14 cellular contexts compared by ENCODE assay signal in the genomic region with DNA sequence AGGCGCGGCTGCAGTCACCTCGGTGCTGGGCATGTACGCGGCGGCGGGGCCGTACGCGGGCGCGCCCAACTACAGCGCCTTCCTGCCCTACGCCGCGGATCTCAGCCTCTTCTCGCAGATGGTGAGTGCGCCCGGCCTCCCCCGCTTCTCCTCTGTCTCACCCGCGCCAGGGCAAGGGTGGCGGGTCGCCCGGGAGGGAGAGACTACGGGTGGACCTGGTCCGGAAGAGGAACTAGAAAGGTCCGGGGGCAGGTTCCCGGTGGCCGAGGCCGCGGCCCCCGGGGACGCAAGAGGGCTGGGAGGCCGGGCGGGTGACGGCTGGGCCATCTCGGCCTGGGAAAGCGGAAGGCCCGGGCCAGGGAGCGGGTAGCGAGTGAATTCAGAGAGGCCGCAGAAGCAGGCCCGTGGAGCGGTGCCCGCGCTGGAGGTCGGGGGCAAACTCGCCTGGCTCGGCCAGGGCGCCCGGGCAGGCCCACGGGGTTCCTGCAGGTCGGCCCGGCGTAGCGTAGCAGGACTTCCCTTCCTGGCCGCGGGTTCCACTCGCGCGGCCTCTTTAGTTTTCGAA. TPM values are rescaled to one million over a fixed set of nuclear protein-coding genes. Genes with fewer than 3 reads are reported as not detected.
A peak's percentile ranks its signal among the peaks of the same experiment; 100 is the strongest.
DNase-seq lines count a peak whose midpoint lies in the region; ATAC-seq and TF ChIP-seq lines count a peak whose summit lies in the region.
"Had no signal": no experiment of that assay in that cellular context is flagged by ENCODE, and none has a peak within 500 bp of the region (broad histone marks: within the 10 kb centered on the region; RNA-seq: fewer than 3 reads in every experiment).

No MANE protein-coding gene starts in this region.

- WGBS in lower leg skin, 2 donors = 5% methylated on average over 26 to 47 of the region's 63 CpGs

- CTCF ChIA-PET in activated naive CD4-positive, alpha-beta T cell treated with anti-CD3 and anti-CD28 coated beads, Interleukin-2, amount 10 ng/mL, durations not matched to agents 7 days and 5 days (lab: Charles Lee) = no interaction called here
- CTCF ChIA-PET in activated naive CD4-positive, alpha-beta T cell treated with anti-CD3 and anti-CD28 coated beads for 36 hours (lab: Charles Lee) = no interaction called here
- CTCF ChIA-PET in MCF 10A (lab: Yijun Ruan, JAX) = no interaction called here

- no peak for TF ChIP-seq POLR2A in lower leg skin (IDR thresholded peaks at IDR 0.05)

- BruUV-seq in MCF 10A (replicated peaks; lab: Mats Ljungman, UMichigan) = no TSS peak

- TF ChIP-seq CTCF in MCF 10A (IDR thresholded peaks at IDR 0.05; ENCODE audit: unreplicated experiment) = no peak
- TF ChIP-seq CTCF in lower leg skin (IDR thresholded peaks at IDR 0.05) = no peak
- TF ChIP-seq CTCF in type B pancreatic cell (conservative IDR thresholded peaks at IDR 0.05) = no peak
- TF ChIP-seq CTCF in WERI-Rb-1 (IDR thresholded peaks at IDR 0.05; ENCODE audit: low read depth, low read length) = no peak

- no peaks in the 10 kb centered on the region for H3K36me3 ChIP-seq in WERI-Rb-1

- POLR2A ChIA-PET in MCF 10A (lab: Yijun Ruan, JAX) = interaction anchor here (0.6 to 4.1 kb wide), 9 partner anchors 16 to 852 kb away, joined by 3 to 43 read pairs (median 3); partner anchors contain the start of gene IRX2

- H3K4me3 ChIP-seq in lower leg skin (ENCODE audit: low read depth, poor library complexity, severe bottlenecking) (peak overlapping the region; percentile 62), WERI-Rb-1 (ENCODE audit: low read depth, low read length) (no peak overlapping the region)

- H3K9me3 Mint-ChIP-seq in activated naive CD4-positive, alpha-beta T cell treated with anti-CD3 and anti-CD28 coated beads, Interleukin-2, amount 10 ng/mL, durations not matched to agents 7 days and 5 days = no peaks in the 10 kb centered on the region
- no peaks in the 10 kb centered on the region for H3K9me3 Mint-ChIP-seq in activated naive CD4-positive, alpha-beta T cell treated with anti-CD3 and anti-CD28 coated beads for 36 hours
- no peaks in the 10 kb centered on the region for H3K9me3 Mint-ChIP-seq in MCF 10A (ENCODE audit: unreplicated experiment)
- no peaks in the 10 kb centered on the region for H3K9me3 Mint-ChIP-seq in type B pancreatic cell
- H3K9me3 Mint-ChIP-seq: activated B cell treated with CpG ODN at 0.5 μM for 24 hours had no signal

- H3K27ac Mint-ChIP-seq in activated naive CD4-positive, alpha-beta T cell treated with anti-CD3 and anti-CD28 coated beads, Interleukin-2, amount 10 ng/mL, durations not matched to agents 7 days and 5 days = peak overlapping the region; percentile 42
- no peak overlapping the region for H3K27ac Mint-ChIP-seq in activated naive CD4-positive, alpha-beta T cell treated with anti-CD3 and anti-CD28 coated beads for 36 hours
- H3K27ac Mint-ChIP-seq in MCF 10A (ENCODE audit: low read depth, unreplicated experiment) = peak overlapping the region; percentile 93
- H3K27ac Mint-ChIP-seq in type B pancreatic cell = peak overlapping the region; percentile 69
- H3K27ac Mint-ChIP-seq: activated B cell treated with CpG ODN at 0.5 μM for 24 hours had no signal

- peaks cover 94% of the 10 kb centered on the region for H3K27me3 ChIP-seq in WERI-Rb-1 (ENCODE audit: insufficient read depth, low read depth, severe bottlenecking)

- peaks cover 81% of the 10 kb centered on the region for H3K9me3 ChIP-seq in WERI-Rb-1 (ENCODE audit: severe bottlenecking)

- DNase-seq in activated naive CD4-positive, alpha-beta T cell treated with anti-CD3 and anti-CD28 coated beads, Interleukin-2, amount 10 ng/mL, durations not matched to agents 7 days and 5 days = no peak
- no peak for DNase-seq in activated naive CD4-positive, alpha-beta T cell treated with anti-CD3 and anti-CD28 coated beads for 36 hours
- peak; percentile 50 for DNase-seq in MCF 10A (ENCODE audit: unreplicated experiment)
- peak in 1 of 2 donors; percentile 83 for DNase-seq in lower leg skin (ENCODE audit: low spot score in 2 of 2)
- DNase-seq in type B pancreatic cell (ENCODE audit: extremely low spot score, unreplicated experiment) = no peak
- DNase-seq in WERI-Rb-1 = no peak
- DNase-seq in DMS53 (lab: John Stamatoyannopoulos, UW) = no peak
- DNase-seq: ACHN, activated B cell treated with CpG ODN at 0.5 μM for 24 hours, activated gamma-delta T cell, IMR-90, NCI-H2081 treated with DMSO at 0.1 percent for 48 hours had no signal

- H3K4me1 Mint-ChIP-seq in activated naive CD4-positive, alpha-beta T cell treated with anti-CD3 and anti-CD28 coated beads, Interleukin-2, amount 10 ng/mL, durations not matched to agents 7 days and 5 days = peaks cover 4% of the 10 kb centered on the region
- H3K4me1 Mint-ChIP-seq in activated naive CD4-positive, alpha-beta T cell treated with anti-CD3 and anti-CD28 coated beads for 36 hours (ENCODE audit: low read depth) = peaks cover 17% of the 10 kb centered on the region
- H3K4me1 Mint-ChIP-seq in MCF 10A (ENCODE audit: insufficient read depth, unreplicated experiment) (peaks cover 8% of the 10 kb centered on the region), type B pancreatic cell (ENCODE audit: unreplicated experiment) (peaks cover 28% of the 10 kb centered on the region)
- H3K4me1 Mint-ChIP-seq: activated B cell treated with CpG ODN at 0.5 μM for 24 hours had no signal

- ATAC-seq in GM18498 (IDR thresholded peaks at IDR 0.05; ENCODE audit: unreplicated experiment) = no peak

- intact Hi-C loops in activated naive CD4-positive, alpha-beta T cell treated with anti-CD3 and anti-CD28 coated beads for 36 hours (cut with micrococcal nuclease) = loop anchor here (5.0 kb wide), 2 partner anchors 854 to 1714 kb away; partner anchors contain the start of gene IRX4
- intact Hi-C loops in MCF 10A (cut with micrococcal nuclease) (loop anchor here (2.0 to 10.0 kb wide), 7 partner anchors 144 to 1268 kb away; no protein-coding TSS in a partner anchor), lower leg skin (cut with DNase I; ENCODE audit: low total_unique reads) (no loop called here)

- H3K27me3 Mint-ChIP-seq in activated naive CD4-positive, alpha-beta T cell treated with anti-CD3 and anti-CD28 coated beads, Interleukin-2, amount 10 ng/mL, durations not matched to agents 7 days and 5 days = peaks cover 94% of the 10 kb centered on the region
- peaks cover 65% of the 10 kb centered on the region for H3K27me3 Mint-ChIP-seq in activated naive CD4-positive, alpha-beta T cell treated with anti-CD3 and anti-CD28 coated beads for 36 hours (ENCODE audit: low read depth)
- no peaks in the 10 kb centered on the region for H3K27me3 Mint-ChIP-seq in MCF 10A (ENCODE audit: insufficient read depth, unreplicated experiment)
- peaks cover 78% of the 10 kb centered on the region for H3K27me3 Mint-ChIP-seq in type B pancreatic cell

- H3K27ac ChIP-seq in WERI-Rb-1 = no peak overlapping the region

- H3K36me3 Mint-ChIP-seq in activated naive CD4-positive, alpha-beta T cell treated with anti-CD3 and anti-CD28 coated beads, Interleukin-2, amount 10 ng/mL, durations not matched to agents 7 days and 5 days = peaks cover 9% of the 10 kb centered on the region
- H3K36me3 Mint-ChIP-seq in activated naive CD4-positive, alpha-beta T cell treated with anti-CD3 and anti-CD28 coated beads for 36 hours (ENCODE audit: low read depth) = peaks cover 2% of the 10 kb centered on the region
- H3K36me3 Mint-ChIP-seq in MCF 10A (ENCODE audit: insufficient read depth, unreplicated experiment) (peaks cover 15% of the 10 kb centered on the region), type B pancreatic cell (peaks cover 16% of the 10 kb centered on the region)

- no peak overlapping the region for H3K4me3 Mint-ChIP-seq in activated naive CD4-positive, alpha-beta T cell treated with anti-CD3 and anti-CD28 coated beads, Interleukin-2, amount 10 ng/mL, durations not matched to agents 7 days and 5 days
- H3K4me3 Mint-ChIP-seq in activated naive CD4-positive, alpha-beta T cell treated with anti-CD3 and anti-CD28 coated beads for 36 hours = no peak overlapping the region
- H3K4me3 Mint-ChIP-seq in MCF 10A (ENCODE audit: unreplicated experiment) (peak overlapping the region; percentile 79), type B pancreatic cell (peak overlapping the region; percentile 88)
- H3K4me3 Mint-ChIP-seq: activated B cell treated with CpG ODN at 0.5 μM for 24 hours had no signal

RNA-seq across cellular contexts. Expression of gene IRX1, which starts 0.7 kb away (rescaled TPM):
- not detected for total RNA-seq in activated naive CD4-positive, alpha-beta T cell treated with anti-CD3 and anti-CD28 coated beads for 36 hours
- 13.8 and 15.5 TPM in 2 replicates for total RNA-seq in MCF 10A (2022)
- 10 to 100 TPM in 2 of 4 donors, 1 to 10 TPM in 2; 5.0 to 18.8 (median 12.8) TPM for total RNA-seq in lower leg skin
- total RNA-seq in type B pancreatic cell (ENCODE audit: low replicate concordance) = 24.1 and 25.0 TPM in 2 replicates
- total RNA-seq: activated B cell treated with CpG ODN at 0.5 μM for 24 hours, IMR-90, pulmonary artery endothelial cell had no signal

Comparison
In these comparisons a context has a peak if more than half of its experiments do, and no peak if none do; other contexts are left out.
1. H3K4me3 Mint-ChIP-seq: peak in MCF 10A (single experiment) and type B pancreatic cell (single experiment); none in activated naive CD4-positive, alpha-beta T cell treated with anti-CD3 and anti-CD28 coated beads, Interleukin-2, amount 10 ng/mL, durations not matched to agents 7 days and 5 days (single experiment) and activated naive CD4-positive, alpha-beta T cell treated with anti-CD3 and anti-CD28 coated beads for 36 hours (single experiment).
2. RNA of gene IRX1, which starts 0.7 kb away (total RNA-seq): 24.1 to 25.0 TPM in type B pancreatic cell, 5.0 to 18.8 TPM in lower leg skin and 13.8 to 15.5 TPM in MCF 10A; not detected in activated naive CD4-positive, alpha-beta T cell treated with anti-CD3 and anti-CD28 coated beads for 36 hours; every median in the first group is over 4 times any median in the second.